Comparison of ENCODE assay signal across 1 cellular context in the genomic region with DNA sequence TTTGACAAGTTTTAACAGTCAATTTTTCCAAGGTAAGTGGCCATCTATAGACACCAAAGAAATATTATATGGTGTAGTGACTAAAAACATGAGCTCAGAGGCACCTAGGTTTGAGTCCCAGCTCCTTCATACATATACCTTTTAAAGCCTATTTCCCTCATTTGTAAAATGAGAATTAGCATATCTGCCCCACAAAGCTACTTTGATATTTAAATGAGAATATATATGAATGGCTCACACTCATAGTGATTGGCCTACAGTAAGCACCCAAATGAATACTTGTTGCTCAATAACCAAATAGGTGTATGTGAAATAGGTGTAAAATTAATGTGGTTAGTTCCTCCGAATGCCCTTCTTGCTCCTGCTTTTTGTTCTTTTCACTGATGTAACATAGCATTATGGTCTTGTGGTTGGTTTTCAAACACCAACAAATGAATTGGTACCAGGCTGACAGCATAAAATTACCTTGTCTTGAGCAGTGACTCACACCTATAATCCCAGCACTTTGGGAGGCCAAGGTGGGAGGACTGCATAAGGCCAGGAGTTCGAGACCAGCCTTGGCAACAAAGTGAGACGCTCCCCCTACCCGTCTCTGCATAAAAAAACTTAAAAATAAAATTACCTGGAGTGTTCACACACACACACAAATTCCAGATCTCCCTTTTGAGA.
TF ChIP-seq lines count a peak whose summit lies in the region.

No MANE protein-coding gene starts in this region.

TF ChIP-seq in WTC11, 78 proteins besides CTCF, POLR2A, EP300 and RAD21 (continued from another document):
- TF ChIP-seq, protein P1, sequence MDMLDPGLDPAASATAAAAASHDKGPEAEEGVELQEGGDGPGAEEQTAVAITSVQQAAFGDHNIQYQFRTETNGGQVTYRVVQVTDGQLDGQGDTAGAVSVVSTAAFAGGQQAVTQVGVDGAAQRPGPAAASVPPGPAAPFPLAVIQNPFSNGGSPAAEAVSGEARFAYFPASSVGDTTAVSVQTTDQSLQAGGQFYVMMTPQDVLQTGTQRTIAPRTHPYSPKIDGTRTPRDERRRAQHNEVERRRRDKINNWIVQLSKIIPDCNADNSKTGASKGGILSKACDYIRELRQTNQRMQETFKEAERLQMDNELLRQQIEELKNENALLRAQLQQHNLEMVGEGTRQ (CRISPR knock-in tag; IDR thresholded peaks at IDR 0.05): no peak
- TF ChIP-seq GABPB1 (CRISPR knock-in tag; IDR thresholded peaks at IDR 0.05) (no peak), FOXK1 (CRISPR knock-in tag; IDR thresholded peaks at IDR 0.05) (no peak), ESRRA (CRISPR knock-in tag; IDR thresholded peaks at IDR 0.05; ENCODE audit: borderline replicate concordance) (no peak)
- TF ChIP-seq, protein P2, sequence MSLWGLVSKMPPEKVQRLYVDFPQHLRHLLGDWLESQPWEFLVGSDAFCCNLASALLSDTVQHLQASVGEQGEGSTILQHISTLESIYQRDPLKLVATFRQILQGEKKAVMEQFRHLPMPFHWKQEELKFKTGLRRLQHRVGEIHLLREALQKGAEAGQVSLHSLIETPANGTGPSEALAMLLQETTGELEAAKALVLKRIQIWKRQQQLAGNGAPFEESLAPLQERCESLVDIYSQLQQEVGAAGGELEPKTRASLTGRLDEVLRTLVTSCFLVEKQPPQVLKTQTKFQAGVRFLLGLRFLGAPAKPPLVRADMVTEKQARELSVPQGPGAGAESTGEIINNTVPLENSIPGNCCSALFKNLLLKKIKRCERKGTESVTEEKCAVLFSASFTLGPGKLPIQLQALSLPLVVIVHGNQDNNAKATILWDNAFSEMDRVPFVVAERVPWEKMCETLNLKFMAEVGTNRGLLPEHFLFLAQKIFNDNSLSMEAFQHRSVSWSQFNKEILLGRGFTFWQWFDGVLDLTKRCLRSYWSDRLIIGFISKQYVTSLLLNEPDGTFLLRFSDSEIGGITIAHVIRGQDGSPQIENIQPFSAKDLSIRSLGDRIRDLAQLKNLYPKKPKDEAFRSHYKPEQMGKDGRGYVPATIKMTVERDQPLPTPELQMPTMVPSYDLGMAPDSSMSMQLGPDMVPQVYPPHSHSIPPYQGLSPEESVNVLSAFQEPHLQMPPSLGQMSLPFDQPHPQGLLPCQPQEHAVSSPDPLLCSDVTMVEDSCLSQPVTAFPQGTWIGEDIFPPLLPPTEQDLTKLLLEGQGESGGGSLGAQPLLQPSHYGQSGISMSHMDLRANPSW (CRISPR knock-in tag; conservative IDR thresholded peaks at IDR 0.05; ENCODE audit: low read depth): no peak
TF ChIP-seq in WTC11: peak in this region for 0.
